ENCODE assay signal across 10 cellular contexts in genomic region chr4:173415885-173416658, GRCh38. TPM values are rescaled to one million over a fixed set of nuclear protein-coding genes. Genes with fewer than 3 reads are reported as not detected.
DNase-seq lines count a peak whose midpoint lies in the region; ATAC-seq and TF ChIP-seq lines count a peak whose summit lies in the region.
"Had no signal": no experiment of that assay in that cellular context is flagged by ENCODE, and none has a peak within 500 bp of the region (broad histone marks: within the 10 kb centered on the region; RNA-seq: fewer than 3 reads in every experiment).

No MANE protein-coding gene starts in this region.

- H3K27ac ChIP-seq in left lung = peak overlapping the region; percentile 39 to 85
- H3K27ac ChIP-seq in suprapubic skin = peak overlapping the region; percentile 54
- H3K27ac ChIP-seq: parathyroid adenoma had no signal

- H3K27me3 ChIP-seq in left lung (no peaks in the 10 kb centered on the region), suprapubic skin (no peaks in the 10 kb centered on the region)

- peaks cover 4% of the 10 kb centered on the region for H3K4me1 Mint-ChIP-seq in activated CD8-positive, alpha-beta T cell treated with anti-CD3 and anti-CD28 coated beads, Interleukin-2, amount 10 ng/mL, durations not matched to agents 7 days and 5 days (ENCODE audit: low read depth)

- CTCF ChIA-PET in activated CD8-positive, alpha-beta T cell treated with anti-CD3 and anti-CD28 coated beads, Interleukin-2, amount 10 ng/mL, durations not matched to agents 7 days and 5 days (lab: Charles Lee) = interaction anchor here (0.6 to 1.5 kb wide), 11 partner anchors 10 to 402 kb away, joined by 3 to 7 read pairs (median 3); no protein-coding TSS in a partner anchor

- H3K4me3 ChIP-seq in NB4 (ENCODE audit: low read depth, low read length) = peak overlapping the region; percentile 47
- peak overlapping the region in 1 of 2 donors; percentile 5 for H3K4me3 ChIP-seq in left lung
- H3K4me3 ChIP-seq in suprapubic skin = no peak overlapping the region

- H3K27ac Mint-ChIP-seq in activated CD8-positive, alpha-beta T cell treated with anti-CD3 and anti-CD28 coated beads, Interleukin-2, amount 10 ng/mL, durations not matched to agents 7 days and 5 days = no peak overlapping the region
- H3K27ac Mint-ChIP-seq: activated CD4-positive, alpha-beta memory T cell treated with anti-CD3 and anti-CD28 coated beads, Interleukin-2, amount 10 ng/mL, durations not matched to agents 7 days and 5 days had no signal

- ATAC-seq in left lung (peak; percentile 61), HG03457 (IDR thresholded peaks at IDR 0.05; ENCODE audit: unreplicated experiment) (no peak)
- no peak for ATAC-seq in activated CD8-positive, alpha-beta T cell treated with anti-CD3 and anti-CD28 coated beads, Interleukin-2, amount 10 ng/mL, durations not matched to agents 7 days and 5 days

- TF ChIP-seq POLR2A in NB4 (IDR thresholded peaks at IDR 0.05; ENCODE audit: extremely low read depth, insufficient read length) = no peak
- TF ChIP-seq POLR2A in suprapubic skin (IDR thresholded peaks at IDR 0.05) = peak in 1 of 2 donors; percentile 16

- TF ChIP-seq CTCF in NB4 (IDR thresholded peaks at IDR 0.05; ENCODE audit: low read depth, low read length) = no peak
- peak in 1 of 2 donors; percentile 27 for TF ChIP-seq CTCF in left lung (IDR thresholded peaks at IDR 0.05)
- no peak for TF ChIP-seq CTCF in suprapubic skin (IDR thresholded peaks at IDR 0.05)

- intact Hi-C loops in left lung (cut with DNase I) = loop anchor here (2.0 to 10.0 kb wide), 2 partner anchors 91 to 97 kb away; no protein-coding TSS in a partner anchor

- H3K36me3 Mint-ChIP-seq in activated CD8-positive, alpha-beta T cell treated with anti-CD3 and anti-CD28 coated beads, Interleukin-2, amount 10 ng/mL, durations not matched to agents 7 days and 5 days (ENCODE audit: low read depth) = no peaks in the 10 kb centered on the region

- H3K36me3 ChIP-seq in left lung = no peaks in the 10 kb centered on the region
- no peaks in the 10 kb centered on the region for H3K36me3 ChIP-seq in suprapubic skin

- H3K4me3 Mint-ChIP-seq in activated CD8-positive, alpha-beta T cell treated with anti-CD3 and anti-CD28 coated beads, Interleukin-2, amount 10 ng/mL, durations not matched to agents 7 days and 5 days = no peak overlapping the region
- H3K4me3 Mint-ChIP-seq: activated CD4-positive, alpha-beta memory T cell treated with anti-CD3 and anti-CD28 coated beads, Interleukin-2, amount 10 ng/mL, durations not matched to agents 7 days and 5 days had no signal

- in situ Hi-C loops in G401 (cut with HindIII; ENCODE audit: low sequenced_read_pairs) = no loop called here

- TF ChIP-seq EP300 in suprapubic skin (IDR thresholded peaks at IDR 0.05) = no peak

- DNase-seq in NB4 (ENCODE audit: low read depth) = peak; percentile 97
- peak in 34 of 56 donors; percentile 3 to 58 (median 31) for DNase-seq in amygdala (lab: John Stamatoyannopoulos, UW)
- peak; percentile 56 to 91 for DNase-seq in left lung
- DNase-seq in suprapubic skin (ENCODE audit: low spot score in 2 of 2) = peak; percentile 74 to 81
- DNase-seq in activated CD8-positive, alpha-beta T cell treated with anti-CD3 and anti-CD28 coated beads, Interleukin-2, amount 10 ng/mL, durations not matched to agents 7 days and 5 days = no peak
- DNase-seq in G401 (ENCODE audit: low spot score) = no peak
- DNase-seq in 8988T = no peak

- H3K4me1 ChIP-seq in left lung (peaks cover 6 to 68% of the 10 kb centered on the region in 2 donors), suprapubic skin (peaks cover 30% of the 10 kb centered on the region)
- H3K4me1 ChIP-seq: parathyroid adenoma had no signal

- WGBS in suprapubic skin = 85% methylated on average over 26 of the region's 26 CpGs

- H3K9me3 Mint-ChIP-seq in activated CD8-positive, alpha-beta T cell treated with anti-CD3 and anti-CD28 coated beads, Interleukin-2, amount 10 ng/mL, durations not matched to agents 7 days and 5 days (ENCODE audit: insufficient read depth) = no peaks in the 10 kb centered on the region
- H3K9me3 Mint-ChIP-seq: activated CD4-positive, alpha-beta memory T cell treated with anti-CD3 and anti-CD28 coated beads, Interleukin-2, amount 10 ng/mL, durations not matched to agents 7 days and 5 days had no signal

- H3K9me3 ChIP-seq in left lung (no peaks in the 10 kb centered on the region), suprapubic skin (no peaks in the 10 kb centered on the region)

- H3K27me3 Mint-ChIP-seq in activated CD8-positive, alpha-beta T cell treated with anti-CD3 and anti-CD28 coated beads, Interleukin-2, amount 10 ng/mL, durations not matched to agents 7 days and 5 days (ENCODE audit: low read depth) = peaks cover 9% of the 10 kb centered on the region
- H3K27me3 Mint-ChIP-seq: activated CD4-positive, alpha-beta memory T cell treated with anti-CD3 and anti-CD28 coated beads, Interleukin-2, amount 10 ng/mL, durations not matched to agents 7 days and 5 days had no signal

- POLR2A ChIA-PET in activated CD8-positive, alpha-beta T cell treated with anti-CD3 and anti-CD28 coated beads, Interleukin-2, amount 10 ng/mL, durations not matched to agents 7 days and 5 days (lab: Charles Lee) = no interaction called here

RNA-seq across cellular contexts. Expression of gene SCRG1, which starts 17.2 kb away (rescaled TPM):
- total RNA-seq in left lung (under 1 TPM; 0.79 to 0.85 TPM), suprapubic skin (under 1 TPM; 0.16 to 0.47 (median 0.29) TPM)
- not detected for total RNA-seq in activated CD8-positive, alpha-beta T cell treated with anti-CD3 and anti-CD28 coated beads, Interleukin-2, amount 10 ng/mL, durations not matched to agents 7 days and 5 days
- total RNA-seq in G401 (2014; rRNA removed; shearing (Covaris generic)) = not detected in 2 replicates
- total RNA-seq: activated CD4-positive, alpha-beta memory T cell treated with anti-CD3 and anti-CD28 coated beads, Interleukin-2, amount 10 ng/mL, durations not matched to agents 7 days and 5 days had no signal

RNA-seq across cellular contexts. Expression of gene SAP30, which starts 45.3 kb away (rescaled TPM):
- total RNA-seq in left lung = 10 to 100 TPM; 10.2 to 14.8 TPM
- 10 to 100 TPM; 10.9 to 18.4 (median 16.0) TPM for total RNA-seq in suprapubic skin
- 10 to 100 TPM; 19.7 to 21.0 TPM for total RNA-seq in activated CD8-positive, alpha-beta T cell treated with anti-CD3 and anti-CD28 coated beads, Interleukin-2, amount 10 ng/mL, durations not matched to agents 7 days and 5 days
- 34.0 and 37.1 TPM in 2 replicates for total RNA-seq in G401 (2014; rRNA removed; shearing (Covaris generic))

Comparison
In these comparisons a context has a peak if more than half of its experiments do, and no peak if none do; other contexts are left out.
1. DNase-seq: peak in NB4 (single experiment), amygdala (34 of 56), left lung (2 of 2) and suprapubic skin (2 of 2); none in activated CD8-positive, alpha-beta T cell treated with anti-CD3 and anti-CD28 coated beads, Interleukin-2, amount 10 ng/mL, durations not matched to agents 7 days and 5 days (single experiment), G401 (single experiment) and 8988T (single experiment).